Comparison of ENCODE assay signal across 1 cellular context in genomic region chr19:1554968-1555801, GRCh38.
TF ChIP-seq lines count a peak whose summit lies in the region.

No MANE protein-coding gene starts in this region.

TF ChIP-seq in HepG2, 621 proteins besides CTCF, POLR2A, EP300 and RAD21:
- no peak for TF ChIP-seq NR2F2 (IDR thresholded peaks at IDR 0.05; ENCODE audit: borderline replicate concordance, low read depth)
- no peak for TF ChIP-seq KAT8 (CRISPR knock-in tag; IDR thresholded peaks at IDR 0.05)
- TF ChIP-seq ZNF138 (CRISPR knock-in tag; IDR thresholded peaks at IDR 0.05; ENCODE audit: low read depth): no peak
- no peak for TF ChIP-seq ZNF605 (CRISPR knock-in tag; IDR thresholded peaks at IDR 0.05)
- TF ChIP-seq AKNA (CRISPR knock-in tag; IDR thresholded peaks at IDR 0.05; ENCODE audit: borderline replicate concordance): no peak
- no peak for TF ChIP-seq KLF6 (CRISPR knock-in tag; IDR thresholded peaks at IDR 0.05)
- TF ChIP-seq TBX3 (IDR thresholded peaks at IDR 0.05; ENCODE audit: borderline replicate concordance): no peak
- no peak for TF ChIP-seq AHR (CRISPR knock-in tag; IDR thresholded peaks at IDR 0.05)
- TF ChIP-seq ZNF383 (CRISPR knock-in tag; IDR thresholded peaks at IDR 0.05; ENCODE audit: borderline replicate concordance): no peak
- TF ChIP-seq PITX1 (CRISPR knock-in tag; IDR thresholded peaks at IDR 0.05): no peak
- TF ChIP-seq ZNF143 (CRISPR knock-in tag; IDR thresholded peaks at IDR 0.05): no peak
- peak; percentile 24 to 53; a peak in 3 of 4 replicates for TF ChIP-seq MAFK (conservative IDR thresholded peaks at IDR 0.05 in 1 of 2, IDR thresholded peaks at IDR 0.05 in 1 of 2; ENCODE audit: low read length in 2 of 2)
- no peak for TF ChIP-seq JDP2 (CRISPR knock-in tag; IDR thresholded peaks at IDR 0.05; ENCODE audit: borderline replicate concordance)
- no peak for TF ChIP-seq ZNF619 (CRISPR knock-in tag; IDR thresholded peaks at IDR 0.05)
- no peak for TF ChIP-seq FOSL1 (CRISPR knock-in tag; IDR thresholded peaks at IDR 0.05; ENCODE audit: borderline replicate concordance)
- TF ChIP-seq ZNF343 (CRISPR knock-in tag; IDR thresholded peaks at IDR 0.05): no peak
- TF ChIP-seq MAFF (IDR thresholded peaks at IDR 0.05; ENCODE audit: low read depth, low read length): 0 out of 2 replicates have a peak, but pooled peaks have one; percentile 12
